In the genomic region with DNA sequence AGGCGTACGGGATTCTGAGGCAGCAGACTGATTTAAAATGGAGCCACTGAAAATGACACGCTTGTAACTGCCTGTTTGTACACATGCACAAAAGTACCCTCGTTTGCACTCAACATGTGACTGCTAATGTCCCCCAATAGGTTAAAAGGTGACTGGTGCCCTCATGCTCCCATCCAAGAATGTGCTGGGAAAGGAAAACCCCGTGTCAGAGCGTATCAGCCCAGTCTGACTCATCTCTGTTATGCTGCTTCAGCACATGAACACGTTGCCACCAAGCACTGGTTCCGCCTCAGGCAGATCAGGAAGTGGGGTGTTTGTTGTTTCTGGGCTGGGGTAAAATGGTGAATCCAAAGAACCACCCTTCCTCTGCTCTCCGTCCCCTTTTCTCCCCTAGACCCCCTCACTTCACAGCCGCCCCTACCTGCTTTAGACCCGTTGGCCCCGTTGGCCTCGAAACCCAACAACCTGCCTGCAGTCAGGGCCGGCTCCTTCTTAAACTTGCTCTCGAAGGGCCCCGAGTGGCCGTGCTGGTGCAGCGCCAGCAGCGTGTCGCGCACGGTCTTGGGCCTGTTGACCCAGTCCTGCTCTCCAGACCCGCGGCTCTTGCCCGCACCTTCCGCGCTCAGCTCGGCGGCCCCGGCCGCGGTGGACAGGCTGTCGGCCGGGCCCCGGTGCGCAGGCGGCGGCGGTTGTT, we compare ENCODE assay signal across 7 cellular contexts. TPM values are rescaled to one million over a fixed set of nuclear protein-coding genes. Genes with fewer than 3 reads are reported as not detected.
DNase-seq lines count a peak whose midpoint lies in the region; ATAC-seq and TF ChIP-seq lines count a peak whose summit lies in the region.

No MANE protein-coding gene starts in this region.

- peak; percentile 67 for DNase-seq in NCI-H748 treated with DMSO at 0.1 percent for 48 hours (lab: John Stamatoyannopoulos, UW)
- DNase-seq in activated CD4-positive, alpha-beta memory T cell treated with anti-CD3 and anti-CD28 coated beads for 36 hours: peak; percentile 90
- peak in 9 of 10 donors; percentile 36 to 85 (median 75) for DNase-seq in dorsolateral prefrontal cortex
- peak; percentile 85 for DNase-seq in lower lobe of right lung
- DNase-seq in stimulated activated CD4-positive, alpha-beta T cell treated with anti-CD3 and anti-CD28 coated beads, TNF-alpha, amount 100 ng/mL, for 4 hours (ENCODE audit: low read depth in 3 of 3): peak; percentile 55 to 67 (median 59)

- CTCF ChIA-PET in activated CD4-positive, alpha-beta memory T cell treated with anti-CD3 and anti-CD28 coated beads for 36 hours (lab: Charles Lee): interaction anchor here (0.9 to 1.0 kb wide), 2 partner anchors 7 to 107 kb away, joined by 3 read pairs; no protein-coding TSS in a partner anchor

- peaks cover 5% of the 10 kb centered on the region for H3K27me3 Mint-ChIP-seq in activated CD4-positive, alpha-beta memory T cell treated with anti-CD3 and anti-CD28 coated beads for 36 hours

- peak overlapping the region; percentile 100 for H3K27ac Mint-ChIP-seq in activated CD4-positive, alpha-beta memory T cell treated with anti-CD3 and anti-CD28 coated beads for 36 hours

- peak overlapping the region; percentile 96 for H3K4me3 Mint-ChIP-seq in activated CD4-positive, alpha-beta memory T cell treated with anti-CD3 and anti-CD28 coated beads for 36 hours

- peak; percentile 85 for TF ChIP-seq POLR2A in GM18505 (IDR thresholded peaks at IDR 0.05; ENCODE audit: borderline replicate concordance, extremely low read depth, insufficient read depth, insufficient read length)

- H3K4me3 ChIP-seq in dorsolateral prefrontal cortex: peak overlapping the region; percentile 60 to 94 (median 82)
- H3K4me3 ChIP-seq in lower lobe of right lung: peak overlapping the region; percentile 85

- peaks cover 34% of the 10 kb centered on the region for H3K4me1 Mint-ChIP-seq in activated CD4-positive, alpha-beta memory T cell treated with anti-CD3 and anti-CD28 coated beads for 36 hours (ENCODE audit: low read depth)

- POLR2A ChIA-PET in activated CD4-positive, alpha-beta memory T cell treated with anti-CD3 and anti-CD28 coated beads for 36 hours (lab: Charles Lee): interaction anchor here (1.0 to 7.0 kb wide), 5 partner anchors 8 to 372 kb away, joined by 3 to 124 read pairs (median 72); no protein-coding TSS in a partner anchor

- peaks cover 31% of the 10 kb centered on the region for H3K36me3 ChIP-seq in lower lobe of right lung

- H3K27me3 ChIP-seq in dorsolateral prefrontal cortex: no peaks in the 10 kb centered on the region
- H3K27me3 ChIP-seq in lower lobe of right lung (ENCODE audit: low read depth): no peaks in the 10 kb centered on the region

- peak overlapping the region; percentile 88 to 100 (median 99) for H3K27ac ChIP-seq in dorsolateral prefrontal cortex
- peak overlapping the region; percentile 100 for H3K27ac ChIP-seq in lower lobe of right lung

- H3K9me3 ChIP-seq in lower lobe of right lung: no peaks in the 10 kb centered on the region

- intact Hi-C loops in activated CD4-positive, alpha-beta memory T cell treated with anti-CD3 and anti-CD28 coated beads for 36 hours (cut with micrococcal nuclease): loop anchor here (1.0 to 5.0 kb wide), 2 partner anchors 107 to 211 kb away; no protein-coding TSS in a partner anchor
- intact Hi-C loops in dorsolateral prefrontal cortex (cut with DNase I) (loop anchor here in 1 of 2 donors (2.0 to 5.0 kb wide), 3 partner anchors 63 to 109 kb away; no protein-coding TSS in a partner anchor), lower lobe of right lung (cut with DNase I) (loop anchor here (10.0 kb wide), 2 partner anchors 113 to 467 kb away; no protein-coding TSS in a partner anchor)

- H3K4me1 ChIP-seq in lower lobe of right lung: peaks cover 48% of the 10 kb centered on the region

- peaks cover 50% of the 10 kb centered on the region for H3K36me3 Mint-ChIP-seq in activated CD4-positive, alpha-beta memory T cell treated with anti-CD3 and anti-CD28 coated beads for 36 hours

- H3K9me3 Mint-ChIP-seq in activated CD4-positive, alpha-beta memory T cell treated with anti-CD3 and anti-CD28 coated beads for 36 hours: no peaks in the 10 kb centered on the region

- ATAC-seq in GM18505 (IDR thresholded peaks at IDR 0.05; ENCODE audit: unreplicated experiment): peak; percentile 13
- peak; percentile 15 for ATAC-seq in HG03103 (IDR thresholded peaks at IDR 0.05; ENCODE audit: low read depth, unreplicated experiment)
- ATAC-seq in lower lobe of right lung: peak; percentile 53

- TF ChIP-seq CTCF in dorsolateral prefrontal cortex (IDR thresholded peaks at IDR 0.05 in 54 of 56, conservative IDR thresholded peaks at IDR 0.05 in 2 of 56; ENCODE audit: low read depth in 1 of 56, partially characterized antibody in 56 of 56): peak in 6 of 56 donors; percentile 4 to 34 (median 16)
- TF ChIP-seq CTCF in lower lobe of right lung (IDR thresholded peaks at IDR 0.05): peak; percentile 10

RNA-seq across cellular contexts. Expression of a gene that starts 1.8 kb away (rescaled TPM):
- total RNA-seq in activated CD4-positive, alpha-beta memory T cell treated with anti-CD3 and anti-CD28 coated beads for 36 hours: 100 to 1,000 TPM; 139 to 147 TPM
- total RNA-seq in dorsolateral prefrontal cortex (100 to 1,000 TPM in 54 of 120 experiments, 10 to 100 TPM in 66; 60.9 to 188 (median 96.3) TPM), lower lobe of right lung (154 TPM)

Comparison
In these comparisons a context has a peak if more than half of its experiments do, and no peak if none do; other contexts are left out.
1. Peak in every context shown above with its lines: DNase-seq, ATAC-seq, H3K4me3 ChIP-seq and H3K27ac ChIP-seq.